ENCODE assay signal across 19 cellular contexts in genomic region chr12:7711133-7711532, GRCh38. TPM values are rescaled to one million over a fixed set of nuclear protein-coding genes. Genes with fewer than 3 reads are reported as not detected.
DNase-seq lines count a peak whose midpoint lies in the region; ATAC-seq and TF ChIP-seq lines count a peak whose summit lies in the region.
"Had no signal": no experiment of that assay in that cellular context is flagged by ENCODE, and none has a peak within 500 bp of the region (broad histone marks: within the 10 kb centered on the region; RNA-seq: fewer than 3 reads in every experiment).

TSS of gene DPPA3 (plus strand) at chr12:7711433. CDS start at chr12:7711571, 138 bp downstream.

- peak within 1 kb of the TSS; percentile 75 for H2AFZ ChIP-seq in GM23338

- POLR2A ChIA-PET in WTC11 (lab: Charles Lee): interaction anchor here (1.0 kb wide), 1 partner anchor 13 kb away, joined by 4 read pairs; no protein-coding TSS in a partner anchor

- H3K4me1 Mint-ChIP-seq in GM23338 (peaks cover 18% of the 10 kb centered on the region), WTC11 (peaks cover 30% of the 10 kb centered on the region), endothelial cell (ENCODE audit: unreplicated experiment) (no peaks in the 10 kb centered on the region)

- H3K36me3 ChIP-seq in GM23338 (ENCODE audit: insufficient read depth) (no peaks in the 10 kb centered on the region), aorta (ENCODE audit: control insufficient read depth in 1 of 2, insufficient read depth in 2 of 2, low read length in 1 of 2) (no peaks in the 10 kb centered on the region)

- no peaks in the 10 kb centered on the region for H3K9me3 ChIP-seq in aorta (ENCODE audit: control insufficient read depth, low read length)

- H3F3A ChIP-seq in GM23338 (replicated peaks; ENCODE audit: low read depth): no peaks in the 10 kb centered on the region

- H3K4me1 ChIP-seq in GM23338 (ENCODE audit: insufficient read depth): peaks cover 17% of the 10 kb centered on the region
- no peaks in the 10 kb centered on the region for H3K4me1 ChIP-seq in aorta (ENCODE audit: control insufficient read depth in 1 of 2, insufficient read depth in 2 of 2, low read length in 2 of 2)

- H3K27ac Mint-ChIP-seq in GM23338 (peak within 1 kb of the TSS; percentile 58), WTC11 (peak within 1 kb of the TSS; percentile 77), endothelial cell (ENCODE audit: unreplicated experiment) (peak within 1 kb of the TSS; percentile 9)
- H3K27ac Mint-ChIP-seq: CD4-positive, alpha-beta T cell had no signal

- DNase-seq in GM23338 (ENCODE audit: low spot score): no peak
- no peak for DNase-seq in WTC11 (ENCODE audit: low spot score)
- DNase-seq in endothelial cell (ENCODE audit: low spot score): no peak
- no peak for DNase-seq in aorta
- DNase-seq in HuH-7.5 (ENCODE audit: low spot score): no peak
- DNase-seq: AML-193; CD4-positive, alpha-beta T cell; DMS153; DMS79; GDM1; HCEC 1CT; KG1 had no signal

- peak within 1 kb of the TSS; percentile 67; the same call in 1 of the 2 replicates for H3K27ac ChIP-seq in GM23338 (ENCODE audit: low read depth)
- H3K27ac ChIP-seq in aorta (ENCODE audit: low read depth in 1 of 2, low read length in 2 of 2): no peak within 1 kb of the TSS
- H3K27ac ChIP-seq: C4-2B had no signal

- H3K4me2 ChIP-seq in GM23338: peak within 1 kb of the TSS; percentile 22; the same call in 1 of the 2 replicates

- no peaks in the 10 kb centered on the region for H3K79me2 ChIP-seq in GM23338 (replicated peaks; ENCODE audit: insufficient read depth)

- CTCF ChIA-PET in WTC11 (lab: Charles Lee): interaction anchor here (0.5 to 1.4 kb wide), 5 partner anchors 10 to 116 kb away, joined by 3 to 4 read pairs (median 4); partner anchors contain the start of gene NANOG

- no peak for ATAC-seq in GM23338
- ATAC-seq in WTC11: no peak
- ATAC-seq in HG03439 (IDR thresholded peaks at IDR 0.05; ENCODE audit: unreplicated experiment): no peak
- no peak for ATAC-seq in aorta (ENCODE audit: low FRiP score)
- no peak for ATAC-seq in HG02852 (IDR thresholded peaks at IDR 0.05; ENCODE audit: unreplicated experiment)
- ATAC-seq: HepG2 had no signal

- intact Hi-C loops in aorta (cut with DNase I): no loop called here

- H3K36me3 Mint-ChIP-seq in GM23338 (ENCODE audit: low read depth): no peaks in the 10 kb centered on the region
- no peaks in the 10 kb centered on the region for H3K36me3 Mint-ChIP-seq in WTC11
- H3K36me3 Mint-ChIP-seq in endothelial cell (ENCODE audit: low read depth, unreplicated experiment): no peaks in the 10 kb centered on the region

- H3K27me3 Mint-ChIP-seq in GM23338 (ENCODE audit: insufficient read depth, low read depth, poor library complexity) (no peaks in the 10 kb centered on the region), WTC11 (ENCODE audit: low read depth) (no peaks in the 10 kb centered on the region), endothelial cell (ENCODE audit: unreplicated experiment) (peaks cover 1% of the 10 kb centered on the region)

- TF ChIP-seq CTCF in GM23338 (conservative IDR thresholded peaks at IDR 0.05; ENCODE audit: low read depth in 2 of 2) (no peak), WTC11 (IDR thresholded peaks at IDR 0.05) (no peak), endothelial cell (IDR thresholded peaks at IDR 0.05; ENCODE audit: unreplicated experiment) (no peak)

- no peaks in the 10 kb centered on the region for H4K20me1 ChIP-seq in GM23338 (replicated peaks; ENCODE audit: insufficient read depth)

- H3K9me2 ChIP-seq in GM23338 (ENCODE audit: insufficient read depth): no peaks in the 10 kb centered on the region

- H3K4me3 ChIP-seq in GM23338 (no peak within 1 kb of the TSS), aorta (ENCODE audit: low read length in 2 of 2) (no peak within 1 kb of the TSS)

- H3K27me3 ChIP-seq in GM23338 (ENCODE audit: insufficient read depth) (no peaks in the 10 kb centered on the region), aorta (ENCODE audit: control insufficient read depth in 1 of 2, insufficient read depth in 2 of 2, low read length in 1 of 2) (no peaks in the 10 kb centered on the region)

- H3K4me3 Mint-ChIP-seq in GM23338 (no peak within 1 kb of the TSS), WTC11 (no peak within 1 kb of the TSS), endothelial cell (ENCODE audit: unreplicated experiment) (no peak within 1 kb of the TSS)
- H3K4me3 Mint-ChIP-seq: CD4-positive, alpha-beta T cell had no signal

- H3K9me3 Mint-ChIP-seq in GM23338: no peaks in the 10 kb centered on the region
- H3K9me3 Mint-ChIP-seq in WTC11: no peaks in the 10 kb centered on the region
- H3K9me3 Mint-ChIP-seq in endothelial cell (ENCODE audit: unreplicated experiment): no peaks in the 10 kb centered on the region
- H3K9me3 Mint-ChIP-seq: CD4-positive, alpha-beta T cell had no signal

- 80 to 82% methylated on average over 7 of the region's 7 CpGs for WGBS in aorta, 2 donors

TF ChIP-seq in GM23338, 12 proteins besides CTCF, POLR2A, EP300 and RAD21 (continues in another document):
- TF ChIP-seq JUNB (IDR thresholded peaks at IDR 0.05; ENCODE audit: unreplicated experiment): no peak
- TF ChIP-seq EZH2 (IDR thresholded peaks at IDR 0.05; ENCODE audit: low read depth, unreplicated experiment): no peak

TF ChIP-seq in WTC11, 78 proteins besides CTCF, POLR2A, EP300 and RAD21:
- TF ChIP-seq ZSCAN18 (CRISPR knock-in tag; IDR thresholded peaks at IDR 0.05) (no peak), JAZF1 (CRISPR knock-in tag; IDR thresholded peaks at IDR 0.05) (no peak), MXD4 (CRISPR knock-in tag; IDR thresholded peaks at IDR 0.05; ENCODE audit: borderline replicate concordance) (no peak), NFYB (CRISPR knock-in tag; conservative IDR thresholded peaks at IDR 0.05; ENCODE audit: low read depth) (no peak), CREB1 (CRISPR knock-in tag; IDR thresholded peaks at IDR 0.05) (no peak), ZMAT4 (CRISPR knock-in tag; IDR thresholded peaks at IDR 0.05) (no peak)

RNA-seq across cellular contexts. Expression of gene DPPA3, which starts in this region (rescaled TPM):
- 2.8 and 4.6 TPM in 2 replicates for total RNA-seq in GM23338 (2014; rRNA removed; shearing (Covaris generic))
- polyA plus RNA-seq in GM23338 (2016; fragmentation: Nextera tagmentation; extraction: Ambion mirVana) (5.0 and 5.4 TPM in 2 replicates), aorta (not detected)
- total RNA-seq in WTC11 (2021) (3.3 to 6.8 TPM (median 3.9 TPM) in 3 replicates), endothelial cell (ENCODE audit: unreplicated experiment) (0.26 TPM), aorta (not detected)
- total RNA-seq: CD4-positive, alpha-beta T cell; Daoy; H4; HepG2 had no signal
- polyA plus RNA-seq: BJ, HepG2 had no signal

Comparison
In these comparisons a context has a peak if more than half of its experiments do, and no peak if none do; other contexts are left out.
1. H3K27ac Mint-ChIP-seq: peak in every context shown above with its lines; median percentile 77 in WTC11; 58 in GM23338; 9 in endothelial cell.